Comparison of ENCODE assay signal across 12 cellular contexts in the genomic region with DNA sequence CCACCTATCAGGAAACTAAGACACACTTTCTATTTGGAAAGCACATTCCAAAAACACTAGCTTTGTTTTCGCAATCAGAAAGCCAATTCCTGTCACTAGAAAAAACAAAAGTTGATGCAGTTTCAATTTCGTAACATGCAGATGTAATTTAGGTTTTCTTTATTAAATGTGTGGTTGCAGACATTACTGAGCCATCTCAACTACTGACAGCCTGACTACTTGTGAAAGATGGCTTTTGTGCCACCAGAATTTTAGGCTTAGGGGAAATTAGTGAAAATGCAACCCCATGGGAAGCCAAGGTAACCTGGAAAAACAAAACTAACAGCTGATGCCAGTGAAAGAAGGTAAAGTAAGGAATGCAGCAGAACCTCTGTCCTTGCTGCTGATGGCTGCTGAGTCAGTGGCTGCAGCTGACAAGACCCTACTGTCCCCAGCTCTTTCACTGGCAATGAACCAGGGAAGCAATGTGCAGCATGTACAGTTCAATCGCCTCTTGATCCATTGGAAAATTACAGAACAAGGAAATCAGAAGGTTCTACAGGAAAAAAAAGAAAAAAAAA. TPM values are rescaled to one million over a fixed set of nuclear protein-coding genes. Genes with fewer than 3 reads are reported as not detected.
A peak's percentile ranks its signal among the peaks of the same experiment; 100 is the strongest.
DNase-seq lines count a peak whose midpoint lies in the region; ATAC-seq, FAIRE-seq and TF ChIP-seq lines count a peak whose summit lies in the region.
"Had no signal": no experiment of that assay in that cellular context is flagged by ENCODE, and none has a peak within 500 bp of the region (broad histone marks: within the 10 kb centered on the region; RNA-seq: fewer than 3 reads in every experiment).

No MANE protein-coding gene starts in this region.

- peak; percentile 78 for TF ChIP-seq POLR2A in endothelial cell of umbilical vein (IDR thresholded peaks at IDR 0.05; ENCODE audit: low read depth, low read length)

- H3K27me3 ChIP-seq in PC-3 (ENCODE audit: low read length) (no peaks in the 10 kb centered on the region), endothelial cell of umbilical vein (ENCODE audit: control insufficient read depth in 2 of 2, insufficient read depth in 2 of 2, low read length in 2 of 2) (no peaks in the 10 kb centered on the region)

- H3K27ac ChIP-seq in PC-3 (ENCODE audit: low read length) = peak overlapping the region; percentile 93
- H3K27ac ChIP-seq in endothelial cell of umbilical vein (ENCODE audit: insufficient read depth, low read depth, low read length) = peak overlapping the region; percentile 98

- intact Hi-C loops in PC-3 (cut with micrococcal nuclease) (no loop called here), endothelial cell of umbilical vein (cut with micrococcal nuclease) (loop anchor here (5.0 to 10.0 kb wide), 2 partner anchors 191 to 222 kb away; no protein-coding TSS in a partner anchor)

- H3K4me3 ChIP-seq in PC-3 (ENCODE audit: low read length) (peak overlapping the region; percentile 33; the same call in 1 of the 2 replicates), endothelial cell of umbilical vein (replicated peaks in 1 of 3; ENCODE audit: insufficient read depth in 1 of 3, low read depth in 1 of 3, low read length in 3 of 3) (peak overlapping the region in 1 of 3 experiments; percentile 33)

- H3K27ac Mint-ChIP-seq in osteocyte (ENCODE audit: unreplicated experiment) = peak overlapping the region; percentile 64

- peaks cover 12% of the 10 kb centered on the region for H3F3A ChIP-seq in PC-3 (ENCODE audit: low read length, unreplicated experiment)

- POLR2A ChIA-PET in PC-3 (lab: Charles Lee; ENCODE audit: unreplicated experiment) (interaction anchor here (0.6 to 0.8 kb wide), 4 partner anchors 10 to 189 kb away, joined by 3 to 7 read pairs (median 4); no protein-coding TSS in a partner anchor), endothelial cell of umbilical vein (lab: Charles Lee) (interaction anchor here (0.7 to 1.7 kb wide), 6 partner anchors 35 to 208 kb away, joined by 3 to 10 read pairs (median 4); partner anchors contain the start of genes CRIM1 and FEZ2)

- H3K27me3 Mint-ChIP-seq in osteocyte (ENCODE audit: unreplicated experiment) = no peaks in the 10 kb centered on the region
- H3K27me3 Mint-ChIP-seq: naive thymus-derived CD4-positive, alpha-beta T cell had no signal

- H4K20me1 ChIP-seq in PC-3 (ENCODE audit: low read length) = no peaks in the 10 kb centered on the region
- no peaks in the 10 kb centered on the region for H4K20me1 ChIP-seq in endothelial cell of umbilical vein (replicated peaks; ENCODE audit: control insufficient read depth, extremely low read depth, insufficient read depth, low read length)

- H3K79me2 ChIP-seq in PC-3 (ENCODE audit: low read length) = peaks cover 78% of the 10 kb centered on the region
- H3K79me2 ChIP-seq in endothelial cell of umbilical vein (ENCODE audit: control insufficient read depth, insufficient read depth, low read length) = peaks cover 58% of the 10 kb centered on the region

- H3K36me3 Mint-ChIP-seq in osteocyte (ENCODE audit: unreplicated experiment) = peaks cover 14% of the 10 kb centered on the region

- dilution Hi-C loops in endothelial cell of umbilical vein (cut with MboI; ENCODE audit: extremely low pct_ligation_motif_present, low sequenced_read_pairs) = no loop called here

- H3K4me2 ChIP-seq in PC-3 (ENCODE audit: low read length) = peak overlapping the region; percentile 80
- H3K4me2 ChIP-seq in endothelial cell of umbilical vein (ENCODE audit: insufficient read depth, low read length) = peak overlapping the region; percentile 58

- H3K36me3 ChIP-seq in PC-3 (ENCODE audit: low read depth, low read length) = peaks cover 34% of the 10 kb centered on the region
- no peaks in the 10 kb centered on the region for H3K36me3 ChIP-seq in endothelial cell of umbilical vein (ENCODE audit: control insufficient read depth in 2 of 2, extremely low read depth in 1 of 2, insufficient read depth in 2 of 2, low read length in 2 of 2)

- DNase-seq in EL = peak; percentile 64
- DNase-seq in PC-3 = peak; percentile 45
- peak; percentile 61 for DNase-seq in endothelial cell of umbilical vein (ENCODE audit: low read depth, low spot score)
- DNase-seq in osteocyte (ENCODE audit: extremely low spot score, unreplicated experiment) = no peak
- no peak for DNase-seq in urothelium cell line (ENCODE audit: low spot score)
- DNase-seq in DMS79 treated with DMSO at 0.1 percent for 48 hours (lab: John Stamatoyannopoulos, UW) = no peak
- DNase-seq: DND-41; erythroblast; naive thymus-derived CD4-positive, alpha-beta T cell; NCI-H2029 treated with DMSO at 0.1 percent for 48 hours had no signal

- FAIRE-seq in endothelial cell of umbilical vein (lab: Jason Lieb, UNC) (no peak), urothelium cell line (lab: Jason Lieb, UNC) (no peak)

- H3K9ac ChIP-seq in PC-3 (ENCODE audit: low read length) = peak overlapping the region; percentile 66
- H3K9ac ChIP-seq in endothelial cell of umbilical vein (replicated peaks; ENCODE audit: extremely low read depth, insufficient read depth, low read length) = peak overlapping the region; percentile 93

- H3K9me2 ChIP-seq in PC-3 (replicated peaks; ENCODE audit: low read length) = no peaks in the 10 kb centered on the region

- H3K4me1 Mint-ChIP-seq in osteocyte (ENCODE audit: unreplicated experiment) = peaks cover 54% of the 10 kb centered on the region

- ATAC-seq in PC-3 = no peak
- ATAC-seq in GM21360 (IDR thresholded peaks at IDR 0.05; ENCODE audit: unreplicated experiment) = no peak
- ATAC-seq in HG03045 (IDR thresholded peaks at IDR 0.05; ENCODE audit: unreplicated experiment) = no peak
- ATAC-seq: naive thymus-derived CD4-positive, alpha-beta T cell had no signal

- BruUV-seq in PC-3 (replicated peaks; lab: Mats Ljungman, UMichigan) = no TSS peak
- BruUV-seq in endothelial cell of umbilical vein (replicated peaks; lab: Mats Ljungman, UMichigan) = no TSS peak

- H3K9me1 ChIP-seq in endothelial cell of umbilical vein (replicated peaks; ENCODE audit: control insufficient read depth, extremely low read depth, insufficient read depth, low read length) = no peaks in the 10 kb centered on the region

- no peaks in the 10 kb centered on the region for H3K9me3 Mint-ChIP-seq in osteocyte (ENCODE audit: unreplicated experiment)
- H3K9me3 Mint-ChIP-seq: naive thymus-derived CD4-positive, alpha-beta T cell had no signal

- no peak overlapping the region for H2AFZ ChIP-seq in PC-3 (ENCODE audit: low read length)
- H2AFZ ChIP-seq in endothelial cell of umbilical vein (ENCODE audit: low read depth, low read length) = no peak overlapping the region

- TF ChIP-seq CTCF in PC-3 (conservative IDR thresholded peaks at IDR 0.05; ENCODE audit: low read depth, low read length) (no peak), endothelial cell of umbilical vein (IDR thresholded peaks at IDR 0.05; ENCODE audit: extremely low read depth in 1 of 2, insufficient read depth in 1 of 2, low read depth in 1 of 2, low read length in 2 of 2) (no peak), osteocyte (IDR thresholded peaks at IDR 0.05) (no peak)

- CTCF ChIA-PET in PC-3 (lab: Charles Lee) = interaction anchor here (1.2 to 1.5 kb wide), 2 partner anchors 101 to 109 kb away, joined by 4 read pairs; no protein-coding TSS in a partner anchor
- CTCF ChIA-PET in endothelial cell of umbilical vein (lab: Charles Lee) = interaction anchor here (0.9 to 4.5 kb wide), 10 partner anchors 10 to 223 kb away, joined by 3 to 29 read pairs (median 4); no protein-coding TSS in a partner anchor

- no peak overlapping the region for H3K4me3 Mint-ChIP-seq in osteocyte (ENCODE audit: unreplicated experiment)
- H3K4me3 Mint-ChIP-seq: naive thymus-derived CD4-positive, alpha-beta T cell had no signal

- peaks cover 90% of the 10 kb centered on the region for H3K4me1 ChIP-seq in PC-3 (ENCODE audit: insufficient read depth, low read length)
- peaks cover 95% of the 10 kb centered on the region for H3K4me1 ChIP-seq in endothelial cell of umbilical vein (ENCODE audit: control insufficient read depth, extremely low read depth, insufficient read depth, low read length)

- no peaks in the 10 kb centered on the region for H3K9me3 ChIP-seq in PC-3 (ENCODE audit: low read length)
- no peaks in the 10 kb centered on the region for H3K9me3 ChIP-seq in endothelial cell of umbilical vein (replicated peaks; ENCODE audit: control insufficient read depth, insufficient read depth, low read length)

TF ChIP-seq in endothelial cell of umbilical vein, 7 proteins besides CTCF, POLR2A, EP300 and RAD21:
- peak; percentile 2 for TF ChIP-seq FOS (IDR thresholded peaks at IDR 0.05; ENCODE audit: borderline replicate concordance, insufficient read depth, low read length)
- no peak for TF ChIP-seq GATA2 (IDR thresholded peaks at IDR 0.05; ENCODE audit: insufficient read depth, insufficient read length, low read depth, low read length)
- TF ChIP-seq POLR2AphosphoS5 (IDR thresholded peaks at IDR 0.05; ENCODE audit: insufficient read depth, low read depth, low read length) = peak; percentile 27

RNA-seq across cellular contexts. Expression of gene FEZ2, which starts 34.9 kb away (rescaled TPM):
- total RNA-seq in PC-3 (2014; rRNA removed) (52.6 and 62.1 TPM in 2 replicates), endothelial cell of umbilical vein (72.4 and 73.5 TPM in 2 replicates), osteocyte (50.5 and 52.9 TPM in 2 replicates)
- 28.1 and 41.2 TPM in 2 replicates for polyA plus RNA-seq in endothelial cell of umbilical vein
- polyA plus RNA-seq in endothelial cell of umbilical vein (2011; cell fraction: cytosol; rRNA removed) = 44.1 and 46.1 TPM in 2 replicates
- 42.3 and 62.0 TPM in 2 replicates for polyA plus RNA-seq in endothelial cell of umbilical vein (2011; cell fraction: nucleus; rRNA removed)
- 134 and 161 TPM in 2 replicates for polyA plus RNA-seq in endothelial cell of umbilical vein (2012)
- 24.7 and 28.9 TPM in 2 replicates for polyA minus RNA-seq in endothelial cell of umbilical vein
- polyA minus RNA-seq in endothelial cell of umbilical vein (2011; cell fraction: cytosol; rRNA and poly(A)+ RNA removed) = 6.8 TPM
- 61.0 and 82.1 TPM in 2 replicates for polyA minus RNA-seq in endothelial cell of umbilical vein (2011; cell fraction: nucleus; rRNA and poly(A)+ RNA removed)

Comparison
In these comparisons a context has a peak if more than half of its experiments do, and no peak if none do; other contexts are left out.
1. DNase-seq: peak in EL (single experiment), PC-3 (single experiment) and endothelial cell of umbilical vein (single experiment); none in osteocyte (single experiment), urothelium cell line (single experiment) and DMS79 treated with DMSO at 0.1 percent for 48 hours (single experiment).